Comparison of ENCODE assay signal across 8 cellular contexts in the genomic region with DNA sequence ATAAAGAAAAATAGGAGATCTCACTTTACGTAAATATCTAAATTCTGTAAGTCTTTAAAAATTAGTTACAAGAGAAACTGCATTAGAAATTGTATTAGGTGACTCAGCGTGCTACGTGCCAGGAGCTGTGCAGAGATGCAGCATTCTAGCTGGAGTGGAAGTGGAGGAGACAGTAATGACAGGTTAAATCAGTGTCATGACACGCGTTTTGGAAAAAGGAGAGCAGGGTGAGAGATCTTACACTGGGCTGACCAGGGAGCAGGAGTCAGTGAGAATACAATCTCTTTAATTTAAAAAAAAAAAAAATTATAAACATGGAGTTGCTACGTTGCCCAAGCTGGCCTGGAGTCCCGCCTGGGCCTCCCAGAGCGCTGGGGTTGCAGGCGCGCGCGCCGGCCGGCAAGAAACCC. TPM values are rescaled to one million over a fixed set of nuclear protein-coding genes. Genes with fewer than 3 reads are reported as not detected.
DNase-seq lines count a peak whose midpoint lies in the region; ATAC-seq and TF ChIP-seq lines count a peak whose summit lies in the region.

No MANE protein-coding gene starts in this region.

- TF ChIP-seq CTCF in fibroblast of villous mesenchyme (IDR thresholded peaks at IDR 0.05; ENCODE audit: insufficient read depth, low read depth, low read length) (no peak), parathyroid adenoma (IDR thresholded peaks at IDR 0.05) (no peak)

- H3K4me3 ChIP-seq in fibroblast of villous mesenchyme (ENCODE audit: low read depth, low read length) (peak overlapping the region; percentile 72), parathyroid adenoma (ENCODE audit: low read depth, low read length) (peak overlapping the region; percentile 52)

- H2AFZ ChIP-seq in parathyroid adenoma = peak overlapping the region; percentile 88

- peaks cover 2% of the 10 kb centered on the region for H3K4me1 ChIP-seq in parathyroid adenoma

- peak; percentile 0 for DNase-seq in NCI-H1694 treated with DMSO at 0.1 percent for 48 hours (lab: John Stamatoyannopoulos, UW)
- no peak for DNase-seq in NCI-H1694 (lab: John Stamatoyannopoulos, UW)
- peak; percentile 35 for DNase-seq in HK-2 (ENCODE audit: unreplicated experiment)
- peak; percentile 35 for DNase-seq in T1000 (lab: John Stamatoyannopoulos, UW)
- peak; percentile 67 for DNase-seq in fibroblast of villous mesenchyme (ENCODE audit: low read depth)
- no peak for DNase-seq in NCI-H2107 (lab: John Stamatoyannopoulos, UW)

- H3K4me2 ChIP-seq in parathyroid adenoma (ENCODE audit: low read length) = peak overlapping the region; percentile 79

- peak; percentile 11 for ATAC-seq in GM21390 (IDR thresholded peaks at IDR 0.05; ENCODE audit: unreplicated experiment)

- no peaks in the 10 kb centered on the region for H3K36me3 ChIP-seq in parathyroid adenoma (ENCODE audit: control insufficient read depth, insufficient read depth, low read length)

- no peak overlapping the region for H3K27ac ChIP-seq in parathyroid adenoma

- H3K79me2 ChIP-seq in parathyroid adenoma = no peaks in the 10 kb centered on the region

- no peaks in the 10 kb centered on the region for H3K27me3 ChIP-seq in parathyroid adenoma (ENCODE audit: control insufficient read depth, insufficient read depth, low read length)

- H3K9ac ChIP-seq in parathyroid adenoma = no peak overlapping the region

- H3K9me3 ChIP-seq in parathyroid adenoma (ENCODE audit: control insufficient read depth, low read length) = no peaks in the 10 kb centered on the region

RNA-seq across cellular contexts. Expression of gene TUBGCP5, which starts 0.6 kb away (rescaled TPM):
- total RNA-seq in fibroblast of villous mesenchyme = 21.3 and 31.1 TPM in 2 replicates

RNA-seq across cellular contexts. Expression of gene CYFIP1, which starts 58.6 kb away (rescaled TPM):
- total RNA-seq in fibroblast of villous mesenchyme = 89.9 and 108 TPM in 2 replicates

Comparison
In these comparisons a context has a peak if more than half of its experiments do, and no peak if none do; other contexts are left out.
1. DNase-seq: peak in NCI-H1694 treated with DMSO at 0.1 percent for 48 hours (single experiment), HK-2 (single experiment), T1000 (single experiment) and fibroblast of villous mesenchyme (single experiment); none in NCI-H1694 (single experiment) and NCI-H2107 (single experiment).